ENCODE assay signal across 8 cellular contexts in genomic region chr5:150544606-150545219, GRCh38. TPM values are rescaled to one million over a fixed set of nuclear protein-coding genes. Genes with fewer than 3 reads are reported as not detected.
DNase-seq lines count a peak whose midpoint lies in the region; ATAC-seq, FAIRE-seq and TF ChIP-seq lines count a peak whose summit lies in the region.

No MANE protein-coding gene starts in this region.

- no peaks in the 10 kb centered on the region for H3K79me1 ChIP-seq in trophoblast cell (ENCODE audit: low read length)

- peak; percentile 24 to 65 (median 43) for DNase-seq in CD8-positive, alpha-beta memory T cell
- peak; percentile 77 for DNase-seq in RWPE1 (ENCODE audit: low spot score)
- DNase-seq in activated T-helper 9 cell treated with anti-CD3 and anti-CD28 coated beads, Interleukin-2, amount 50 U/mL, for 16 hours (ENCODE audit: low read depth) = peak; percentile 16
- DNase-seq in trophoblast cell = peak; percentile 66 to 90
- DNase-seq in urothelium cell line (ENCODE audit: low spot score) = peak; percentile 75

- ATAC-seq in GM19351 (IDR thresholded peaks at IDR 0.05; ENCODE audit: unreplicated experiment) (peak; percentile 99), HG03442 (IDR thresholded peaks at IDR 0.05; ENCODE audit: unreplicated experiment) (peak; percentile 89), gastroesophageal sphincter (peak; percentile 67)

- no peak overlapping the region for H4K91ac ChIP-seq in trophoblast cell (ENCODE audit: low read depth, low read length)

- H3K27ac ChIP-seq in CD8-positive, alpha-beta memory T cell (ENCODE audit: low read depth, low read length) = no peak overlapping the region
- peak overlapping the region; percentile 49 for H3K27ac ChIP-seq in RWPE1
- H3K27ac ChIP-seq in gastroesophageal sphincter = peak overlapping the region in 1 of 4 donors; percentile 45
- H3K27ac ChIP-seq in trophoblast cell (ENCODE audit: low read depth, low read length) = no peak overlapping the region

- no peak overlapping the region for H3K27ac Mint-ChIP-seq in CD8-positive, alpha-beta memory T cell

- H3K9ac ChIP-seq in trophoblast cell (ENCODE audit: low read length) = no peak overlapping the region

- H2AK5ac ChIP-seq in trophoblast cell (ENCODE audit: low read length) = no peak overlapping the region

- no peaks in the 10 kb centered on the region for H3K79me2 ChIP-seq in trophoblast cell (ENCODE audit: control insufficient read depth, insufficient read depth, low read length, poor library complexity)

- H3K36me3 Mint-ChIP-seq in CD8-positive, alpha-beta memory T cell = no peaks in the 10 kb centered on the region

- no peak overlapping the region for H3K4me2 ChIP-seq in trophoblast cell (ENCODE audit: low read length)

- no peak overlapping the region for H3K4me3 Mint-ChIP-seq in CD8-positive, alpha-beta memory T cell

- CTCF ChIA-PET in CD8-positive, alpha-beta memory T cell (lab: Charles Lee) = interaction anchor here (0.8 to 1.5 kb wide), 4 partner anchors 9 to 95 kb away, joined by 3 to 6 read pairs (median 3); no protein-coding TSS in a partner anchor
- CTCF ChIA-PET in RWPE1 (lab: Yijun Ruan, JAX) = interaction anchor here (0.6 to 1.7 kb wide), 12 partner anchors 9 to 251 kb away, joined by 3 to 12 read pairs (median 4); no protein-coding TSS in a partner anchor

- peak; percentile 87 for TF ChIP-seq CTCF in RWPE1 (conservative IDR thresholded peaks at IDR 0.05; ENCODE audit: low read depth)
- peak in 3 of 4 experiments; percentile 71 to 93 (median 76) for TF ChIP-seq CTCF in gastroesophageal sphincter (IDR thresholded peaks at IDR 0.05)

- no peak for FAIRE-seq in urothelium cell line (lab: Jason Lieb, UNC)

- no peak overlapping the region for H3K23ac ChIP-seq in trophoblast cell (ENCODE audit: low read length)

- no peak overlapping the region for H2BK120ac ChIP-seq in trophoblast cell (ENCODE audit: insufficient read depth, low read length, poor library complexity)

- peaks cover 1 to 5% of the 10 kb centered on the region in 2 donors for H3K27me3 Mint-ChIP-seq in CD8-positive, alpha-beta memory T cell

- no peaks in the 10 kb centered on the region for H3K9me3 ChIP-seq in CD8-positive, alpha-beta memory T cell (ENCODE audit: low read length)
- H3K9me3 ChIP-seq in gastroesophageal sphincter (no peaks in the 10 kb centered on the region), trophoblast cell (ENCODE audit: insufficient read depth, low read depth, low read length) (peaks cover 5% of the 10 kb centered on the region)

- no peak overlapping the region for H2AFZ ChIP-seq in trophoblast cell (ENCODE audit: insufficient read depth, low read length, poor library complexity)

- no peak overlapping the region for H3K4ac ChIP-seq in trophoblast cell (ENCODE audit: low read depth, low read length)

- 40% methylated on average over 2 of the region's 8 CpGs; no CpG with 5 or more reads in 1 of the 2 donors for WGBS in gastroesophageal sphincter (ENCODE audit: low coverage in 1 of 2), 2 donors
- no CpG with 5 or more reads among the region's 8 CpGs for WGBS in trophoblast cell (ENCODE audit: extremely low coverage, insufficient coverage, insufficient read length)

- POLR2A ChIA-PET in CD8-positive, alpha-beta memory T cell (lab: Charles Lee) = no interaction called here
- POLR2A ChIA-PET in RWPE1 (lab: Yijun Ruan, JAX; ENCODE audit: low non-redundant PET) = no interaction called here

- no peak overlapping the region for H2BK12ac ChIP-seq in trophoblast cell (ENCODE audit: low read length)

- H4K8ac ChIP-seq in trophoblast cell (ENCODE audit: low read depth, low read length) = no peak overlapping the region

- H3K14ac ChIP-seq in trophoblast cell (ENCODE audit: low read length) = no peak overlapping the region

- H4K12ac ChIP-seq in trophoblast cell (ENCODE audit: low read depth, low read length) = no peak overlapping the region

- no peaks in the 10 kb centered on the region for H3K4me1 Mint-ChIP-seq in CD8-positive, alpha-beta memory T cell

- no peaks in the 10 kb centered on the region for H3K4me1 ChIP-seq in CD8-positive, alpha-beta memory T cell (ENCODE audit: insufficient read depth, low read length)
- H3K4me1 ChIP-seq in gastroesophageal sphincter (peaks cover 0 to 35% (median 10%) of the 10 kb centered on the region in 3 donors), trophoblast cell (ENCODE audit: control insufficient read depth in 1 of 2, insufficient read depth in 2 of 2, low read length in 2 of 2) (no peaks in the 10 kb centered on the region)

- H3K4me3 ChIP-seq in CD8-positive, alpha-beta memory T cell (ENCODE audit: low read length) = no peak overlapping the region
- H3K4me3 ChIP-seq in gastroesophageal sphincter (no peak overlapping the region), trophoblast cell (ENCODE audit: low read depth, low read length) (no peak overlapping the region)

- H3K27me3 ChIP-seq in CD8-positive, alpha-beta memory T cell (ENCODE audit: insufficient read depth, low read length, poor library complexity, severe bottlenecking) = no peaks in the 10 kb centered on the region
- H3K27me3 ChIP-seq in gastroesophageal sphincter (no peaks in the 10 kb centered on the region), trophoblast cell (ENCODE audit: insufficient read depth, low read length) (no peaks in the 10 kb centered on the region)

- H3K36me3 ChIP-seq in CD8-positive, alpha-beta memory T cell (ENCODE audit: insufficient read depth, low read length) = no peaks in the 10 kb centered on the region
- H3K36me3 ChIP-seq in gastroesophageal sphincter = peaks cover 0 to 95% of the 10 kb centered on the region in 2 donors
- peaks cover 76 to 85% of the 10 kb centered on the region in 2 experiments for H3K36me3 ChIP-seq in trophoblast cell (ENCODE audit: control insufficient read depth in 1 of 2, insufficient read depth in 2 of 2, low read length in 2 of 2)

- no peak for TF ChIP-seq POLR2A in gastroesophageal sphincter (IDR thresholded peaks at IDR 0.05)

- H3K9me3 Mint-ChIP-seq in CD8-positive, alpha-beta memory T cell = no peaks in the 10 kb centered on the region

- H2BK5ac ChIP-seq in trophoblast cell (ENCODE audit: low read depth, low read length, poor library complexity) = no peak overlapping the region

- no peak overlapping the region for H3K18ac ChIP-seq in trophoblast cell (ENCODE audit: low read length)

- no peak for TF ChIP-seq EP300 in gastroesophageal sphincter (IDR thresholded peaks at IDR 0.05)

RNA-seq across cellular contexts. Expression of gene NDST1, which starts 36.8 kb away (rescaled TPM):
- total RNA-seq in CD8-positive, alpha-beta memory T cell = 1 to 10 TPM; 1.9 to 2.8 TPM
- polyA plus RNA-seq in CD8-positive, alpha-beta memory T cell = 0.13 TPM
- total RNA-seq in gastroesophageal sphincter = 100 to 1,000 TPM in 1 of 4 donors, 10 to 100 TPM in 3; 58.3 to 146 (median 72.1) TPM
- 98.1 and 98.9 TPM in 2 replicates for polyA plus RNA-seq in trophoblast cell (2013)

Comparison
In these comparisons a context has a peak if more than half of its experiments do, and no peak if none do; other contexts are left out.
1. DNase-seq: peak in every context shown above with its lines; median percentile 78 in trophoblast cell; 77 in RWPE1; 75 in urothelium cell line; 43 in CD8-positive, alpha-beta memory T cell; 16 in activated T-helper 9 cell treated with anti-CD3 and anti-CD28 coated beads, Interleukin-2, amount 50 U/mL, for 16 hours.
2. RNA of gene NDST1, which starts 36.8 kb away (total RNA-seq): 58.3 to 146 TPM in gastroesophageal sphincter; 1.9 to 2.8 TPM in CD8-positive, alpha-beta memory T cell; every median in the first group is over 10 times any median in the second.
3. Peak in every context shown above with its lines, with median percentiles within 50 percentile points of each other: ATAC-seq.